In the genomic region with DNA sequence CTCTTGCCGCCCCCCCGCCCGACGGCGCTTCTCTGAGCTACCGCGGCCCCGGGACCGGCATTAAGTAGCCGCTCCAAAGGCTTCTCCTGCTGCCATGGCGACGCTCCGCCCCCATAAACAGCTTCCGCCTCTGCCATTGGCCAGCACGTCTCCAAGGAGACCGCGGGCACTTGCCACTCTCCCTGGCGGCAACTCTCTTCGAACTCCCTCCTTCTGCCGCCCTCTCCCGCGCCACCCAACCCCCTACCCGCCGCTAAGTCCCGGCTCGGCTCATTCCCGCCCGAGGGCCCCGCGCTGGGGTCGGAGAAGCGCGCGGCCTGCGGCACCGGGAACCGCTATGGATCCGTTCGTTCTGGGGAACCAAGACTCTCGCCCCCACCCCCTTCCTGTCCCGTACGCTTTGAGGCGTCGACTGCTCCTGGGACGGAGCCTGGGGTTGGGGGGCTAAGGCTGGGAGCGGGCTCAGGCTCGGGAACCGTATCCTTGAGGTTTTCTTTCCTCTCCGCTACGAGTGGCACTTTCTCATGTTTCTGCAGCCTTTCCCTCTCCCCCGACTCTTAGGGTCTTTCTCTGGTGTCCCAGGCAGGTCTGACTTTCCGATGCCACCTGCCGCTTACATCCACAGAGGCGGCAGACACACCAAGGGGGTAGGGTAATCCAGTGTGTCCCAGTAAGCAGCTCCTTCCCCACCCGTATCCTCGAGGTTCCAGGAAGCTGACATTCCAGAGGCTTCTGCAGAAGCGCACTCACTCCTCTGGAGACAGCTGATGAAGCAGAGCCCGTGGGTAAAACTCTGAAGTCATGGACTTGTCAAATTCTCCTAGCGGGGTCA, we compare ENCODE assay signal across 8 cellular contexts. TPM values are rescaled to one million over a fixed set of nuclear protein-coding genes. Genes with fewer than 3 reads are reported as not detected.
DNase-seq lines count a peak whose midpoint lies in the region.

A gene with protein sequence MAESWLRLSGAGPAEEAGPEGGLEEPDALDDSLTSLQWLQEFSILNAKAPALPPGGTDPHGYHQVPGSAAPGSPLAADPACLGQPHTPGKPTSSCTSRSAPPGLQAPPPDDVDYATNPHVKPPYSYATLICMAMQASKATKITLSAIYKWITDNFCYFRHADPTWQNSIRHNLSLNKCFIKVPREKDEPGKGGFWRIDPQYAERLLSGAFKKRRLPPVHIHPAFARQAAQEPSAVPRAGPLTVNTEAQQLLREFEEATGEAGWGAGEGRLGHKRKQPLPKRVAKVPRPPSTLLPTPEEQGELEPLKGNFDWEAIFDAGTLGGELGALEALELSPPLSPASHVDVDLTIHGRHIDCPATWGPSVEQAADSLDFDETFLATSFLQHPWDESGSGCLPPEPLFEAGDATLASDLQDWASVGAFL (minus strand): TSS at position 34 of the 832 bp plus-strand sequence. CDS start 850 bp downstream, outside the sequence.

- in situ Hi-C loops in Caki2 (cut with HindIII; ENCODE audit: low pct_unique_long_range_greater_than_20kb, low sequenced_read_pairs) (no loop called here), SK-MEL-5 (cut with HindIII; ENCODE audit: low pct_unique_long_range_greater_than_20kb, low sequenced_read_pairs) (no loop called here)

- peak; percentile 85 for DNase-seq in Caki2 (ENCODE audit: low read depth)
- peak; percentile 20 for DNase-seq in GOT3 (lab: John Stamatoyannopoulos, UW)
- peak; percentile 90 for DNase-seq in MV-4-11 (lab: John Stamatoyannopoulos, UW)
- DNase-seq in SK-MEL-5 (ENCODE audit: low read depth, low spot score) = peak; percentile 95
- peak; percentile 92 for DNase-seq in activated naive CD4-positive, alpha-beta T cell treated with Interleukin-2 at 50 U/mL for 16 hours
- peak; percentile 89 for DNase-seq in globus pallidus (ENCODE audit: low spot score)
- peak; percentile 26 for DNase-seq in non-pigmented ciliary epithelial cell (ENCODE audit: low read depth)
- DNase-seq in stromal cell of bone marrow (ENCODE audit: low read depth) = peak; percentile 70

RNA-seq across cellular contexts. Expression of the gene that starts here (rescaled TPM):
- 1.7 TPM in 1 of 2 replicates, not detected in the other for total RNA-seq in Caki2 (2014; rRNA removed; shearing (Covaris generic); ENCODE audit: low replicate concordance)
- not detected in 2 replicates for total RNA-seq in SK-MEL-5 (2014; rRNA removed; shearing (Covaris generic))
- polyA plus RNA-seq in SK-MEL-5 (2015; cell fraction: cytosol; rRNA removed) = 0.02 and 0.04 TPM in 2 replicates
- polyA plus RNA-seq in SK-MEL-5 (2015; cell fraction: nucleus; rRNA removed) = 0.11 TPM in 1 of 2 replicates, not detected in the other

Comparison
In these comparisons a context has a peak if more than half of its experiments do, and no peak if none do; other contexts are left out.
1. Peak in every context shown above with its lines: DNase-seq.
2. Peak in DNase-seq in SK-MEL-5; RNA of the gene not detected or under 1 TPM.
3. DNase-seq: peak in every context shown above with its lines; median percentile 95 in SK-MEL-5; 92 in activated naive CD4-positive, alpha-beta T cell treated with Interleukin-2 at 50 U/mL for 16 hours; 90 in MV-4-11; 89 in globus pallidus; 85 in Caki2; 70 in stromal cell of bone marrow; 26 in non-pigmented ciliary epithelial cell; 20 in GOT3.